9 cellular contexts compared by ENCODE assay signal in the genomic region with DNA sequence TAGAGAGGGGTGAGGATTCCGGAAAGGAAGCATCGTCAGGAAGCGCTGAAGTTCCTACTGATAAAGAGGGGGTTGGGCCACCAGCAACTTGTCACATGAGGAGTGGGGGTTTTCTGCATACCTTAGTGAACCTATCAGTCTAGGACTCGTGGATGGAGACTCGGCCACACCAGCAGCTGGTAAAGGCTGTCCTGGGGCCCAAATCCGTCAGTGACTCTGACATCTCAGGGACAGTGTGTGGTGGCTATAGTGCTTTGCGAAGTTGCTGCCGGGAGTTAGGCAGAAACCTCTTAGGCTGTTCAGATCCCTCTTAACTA. TPM values are rescaled to one million over a fixed set of nuclear protein-coding genes. Genes with fewer than 3 reads are reported as not detected.
A peak's percentile ranks its signal among the peaks of the same experiment; 100 is the strongest.
DNase-seq lines count a peak whose midpoint lies in the region; ATAC-seq, FAIRE-seq and TF ChIP-seq lines count a peak whose summit lies in the region.
"Had no signal": no experiment of that assay in that cellular context is flagged by ENCODE, and none has a peak within 500 bp of the region (broad histone marks: within the 10 kb centered on the region; RNA-seq: fewer than 3 reads in every experiment).

No MANE protein-coding gene starts in this region.

- H3K9me3 ChIP-seq in uterus, result no peaks in the 10 kb centered on the region

- H3K4me3 ChIP-seq in ACC112 (ENCODE audit: low read depth, low read length) (peak overlapping the region; percentile 74), H7 (ENCODE audit: insufficient read depth, low read depth, low read length) (peak overlapping the region; percentile 81), uterus (peak overlapping the region in 1 of 2 donors; percentile 52)

- no peaks in the 10 kb centered on the region for H3K9me3 Mint-ChIP-seq in activated T-helper 1 cell treated with anti-CD3 and anti-CD28 coated beads, Interleukin-12 subunit alpha, Interleukin-12 subunit beta, Interleukin-2, Interleukin-4 antibody, amounts not matched to agents 30 ng/mL and 10 ng/mL and 1 ng/mL, durations not matched to agents 14 hours and 24 hours and 36 hours

- peaks cover 21% of the 10 kb centered on the region for H3K27me3 ChIP-seq in ACC112 (ENCODE audit: insufficient read depth, low read length)
- H3K27me3 ChIP-seq in H7 (ENCODE audit: control insufficient read depth, insufficient read depth, low read length), result peaks cover 5% of the 10 kb centered on the region
- H3K27me3 ChIP-seq in uterus, result no peaks in the 10 kb centered on the region

- H3K4me1 Mint-ChIP-seq in activated T-helper 1 cell treated with anti-CD3 and anti-CD28 coated beads, Interleukin-12 subunit alpha, Interleukin-12 subunit beta, Interleukin-2, Interleukin-4 antibody, amounts not matched to agents 30 ng/mL and 10 ng/mL and 1 ng/mL, durations not matched to agents 14 hours and 24 hours and 36 hours (ENCODE audit: low read depth), result peaks cover 15% of the 10 kb centered on the region

- H3K79me2 ChIP-seq in ACC112 (ENCODE audit: control insufficient read depth, insufficient read depth, low read length, unreplicated experiment), result no peaks in the 10 kb centered on the region

- intact Hi-C loops in activated T-helper 1 cell treated with anti-CD3 and anti-CD28 coated beads, Interleukin-12 subunit alpha, Interleukin-12 subunit beta, Interleukin-2, Interleukin-4 antibody, amounts not matched to agents 30 ng/mL and 10 ng/mL and 1 ng/mL, durations not matched to agents 14 hours and 24 hours and 36 hours (cut with micrococcal nuclease), result loop anchor here (1.0 to 10.0 kb wide), 11 partner anchors 10 to 637 kb away; a partner anchor contains a TSS
- intact Hi-C loops in left colon (cut with DNase I, micrococcal nuclease), result loop anchor here in 1 of 2 donors (10.0 kb wide), 1 partner anchor 357 kb away; no protein-coding TSS in a partner anchor
- intact Hi-C loops in uterus (cut with DNase I; ENCODE audit: low total_unique reads), result no loop called here

- no peak for FAIRE-seq in HTR-8/SVneo (lab: Jason Lieb, UNC)

- DNase-seq in H7, result no peak
- DNase-seq in activated T-helper 1 cell treated with anti-CD3 and anti-CD28 coated beads, Interleukin-12 subunit alpha, Interleukin-12 subunit beta, Interleukin-2, Interleukin-4 antibody, amounts not matched to agents 30 ng/mL and 10 ng/mL and 1 ng/mL, durations not matched to agents 14 hours and 24 hours and 36 hours (ENCODE audit: low spot score), result no peak
- no peak for DNase-seq in left colon
- DNase-seq in uterus, result no peak
- no peak for DNase-seq in HTR-8/SVneo (ENCODE audit: insufficient read length, low spot score)
- no peak for DNase-seq in NOMO-1 treated with dmso at 0.1 percent for 144 hours (lab: John Stamatoyannopoulos, UW; ENCODE audit: unreplicated experiment)

- H3K27ac ChIP-seq in ACC112 (ENCODE audit: low read depth, low read length) (no peak overlapping the region), uterus (peak overlapping the region; percentile 85 to 92)

- H3K36me3 ChIP-seq in ACC112 (ENCODE audit: insufficient read depth, low read length) (no peaks in the 10 kb centered on the region), H7 (replicated peaks; ENCODE audit: control insufficient read depth, insufficient read depth, low read length) (no peaks in the 10 kb centered on the region), uterus (no peaks in the 10 kb centered on the region)

- no peak overlapping the region for H3K27ac Mint-ChIP-seq in activated T-helper 1 cell treated with anti-CD3 and anti-CD28 coated beads, Interleukin-12 subunit alpha, Interleukin-12 subunit beta, Interleukin-2, Interleukin-4 antibody, amounts not matched to agents 30 ng/mL and 10 ng/mL and 1 ng/mL, durations not matched to agents 14 hours and 24 hours and 36 hours

- H3K4me1 ChIP-seq in ACC112 (ENCODE audit: control insufficient read depth, insufficient read depth, low read length, unreplicated experiment) (peaks cover 20% of the 10 kb centered on the region), uterus (no peaks in the 10 kb centered on the region)

- peak overlapping the region; percentile 93 for H3K4me3 Mint-ChIP-seq in activated T-helper 1 cell treated with anti-CD3 and anti-CD28 coated beads, Interleukin-12 subunit alpha, Interleukin-12 subunit beta, Interleukin-2, Interleukin-4 antibody, amounts not matched to agents 30 ng/mL and 10 ng/mL and 1 ng/mL, durations not matched to agents 14 hours and 24 hours and 36 hours

- TF ChIP-seq CTCF in uterus (IDR thresholded peaks at IDR 0.05), result no peak

- no peaks in the 10 kb centered on the region for H3K36me3 Mint-ChIP-seq in activated T-helper 1 cell treated with anti-CD3 and anti-CD28 coated beads, Interleukin-12 subunit alpha, Interleukin-12 subunit beta, Interleukin-2, Interleukin-4 antibody, amounts not matched to agents 30 ng/mL and 10 ng/mL and 1 ng/mL, durations not matched to agents 14 hours and 24 hours and 36 hours (ENCODE audit: low read depth)

- H3K27me3 Mint-ChIP-seq in activated T-helper 1 cell treated with anti-CD3 and anti-CD28 coated beads, Interleukin-12 subunit alpha, Interleukin-12 subunit beta, Interleukin-2, Interleukin-4 antibody, amounts not matched to agents 30 ng/mL and 10 ng/mL and 1 ng/mL, durations not matched to agents 14 hours and 24 hours and 36 hours (ENCODE audit: insufficient read depth), result peaks cover 35% of the 10 kb centered on the region

- ATAC-seq in left colon (peak; percentile 37), GM18861 (IDR thresholded peaks at IDR 0.05; ENCODE audit: unreplicated experiment) (no peak)

- peak overlapping the region; percentile 65 for H2AFZ ChIP-seq in ACC112 (ENCODE audit: low read length, unreplicated experiment)

- peak in 1 of 2 donors; percentile 6 for TF ChIP-seq POLR2A in uterus (IDR thresholded peaks at IDR 0.05)

RNA-seq across cellular contexts. Expression of a gene that starts 16.4 kb away (rescaled TPM):
- total RNA-seq in H7 (2014; rRNA removed; shearing (Covaris generic)), result not detected in 2 replicates
- total RNA-seq in activated T-helper 1 cell treated with anti-CD3 and anti-CD28 coated beads, Interleukin-12 subunit alpha, Interleukin-12 subunit beta, Interleukin-2, Interleukin-4 antibody, amounts not matched to agents 30 ng/mL and 10 ng/mL and 1 ng/mL, durations not matched to agents 14 hours and 24 hours and 36 hours, result not detected in 2 replicates
- total RNA-seq in left colon (under 1 TPM in 1 of 2 donors, not detected in 1; 0.47 TPM), uterus (1 to 10 TPM in 2 of 4 donors, under 1 TPM in 1, not detected in 1; 0.51 to 1.8 (median 1.0) TPM)

RNA-seq across cellular contexts. Expression of a gene that starts 18.1 kb away (rescaled TPM):
- 109 and 131 TPM in 2 replicates for total RNA-seq in H7 (2014; rRNA removed; shearing (Covaris generic))
- 96.1 and 100 TPM in 2 replicates for total RNA-seq in activated T-helper 1 cell treated with anti-CD3 and anti-CD28 coated beads, Interleukin-12 subunit alpha, Interleukin-12 subunit beta, Interleukin-2, Interleukin-4 antibody, amounts not matched to agents 30 ng/mL and 10 ng/mL and 1 ng/mL, durations not matched to agents 14 hours and 24 hours and 36 hours
- total RNA-seq in left colon, result 10 to 100 TPM; 48.4 to 65.1 TPM
- total RNA-seq in uterus, result 10 to 100 TPM; 46.6 to 73.5 (median 65.9) TPM

RNA-seq across cellular contexts. Expression of a gene that starts 27.4 kb away (rescaled TPM):
- total RNA-seq in H7 (2014; rRNA removed; shearing (Covaris generic)), result 0.17 TPM in 1 of 2 replicates, not detected in the other
- 0.24 and 0.36 TPM in 2 replicates for total RNA-seq in activated T-helper 1 cell treated with anti-CD3 and anti-CD28 coated beads, Interleukin-12 subunit alpha, Interleukin-12 subunit beta, Interleukin-2, Interleukin-4 antibody, amounts not matched to agents 30 ng/mL and 10 ng/mL and 1 ng/mL, durations not matched to agents 14 hours and 24 hours and 36 hours
- total RNA-seq in left colon (under 1 TPM; 0.61 to 0.92 TPM), uterus (under 1 TPM in 2 of 4 donors, not detected in 2; 0.52 to 0.97 TPM)

RNA-seq across cellular contexts. Expression of a gene that starts 53.2 kb away (rescaled TPM):
- 21.5 and 33.5 TPM in 2 replicates for total RNA-seq in H7 (2014; rRNA removed; shearing (Covaris generic))
- 1.5 and 1.6 TPM in 2 replicates for total RNA-seq in activated T-helper 1 cell treated with anti-CD3 and anti-CD28 coated beads, Interleukin-12 subunit alpha, Interleukin-12 subunit beta, Interleukin-2, Interleukin-4 antibody, amounts not matched to agents 30 ng/mL and 10 ng/mL and 1 ng/mL, durations not matched to agents 14 hours and 24 hours and 36 hours
- total RNA-seq in left colon (100 to 1,000 TPM; 135 to 140 TPM), uterus (100 to 1,000 TPM; 111 to 563 (median 200) TPM)

RNA-seq across cellular contexts. Expression of a gene that starts 58.4 kb away (rescaled TPM):
- 0.15 TPM in 1 of 2 replicates, not detected in the other for total RNA-seq in H7 (2014; rRNA removed; shearing (Covaris generic))
- not detected in 2 replicates for total RNA-seq in activated T-helper 1 cell treated with anti-CD3 and anti-CD28 coated beads, Interleukin-12 subunit alpha, Interleukin-12 subunit beta, Interleukin-2, Interleukin-4 antibody, amounts not matched to agents 30 ng/mL and 10 ng/mL and 1 ng/mL, durations not matched to agents 14 hours and 24 hours and 36 hours
- total RNA-seq in left colon (under 1 TPM; 0.28 to 0.58 TPM), uterus (under 1 TPM in 1 of 4 donors, not detected in 3; 0.67 TPM)
- total RNA-seq: urinary bladder had no signal
